In the genomic region with DNA sequence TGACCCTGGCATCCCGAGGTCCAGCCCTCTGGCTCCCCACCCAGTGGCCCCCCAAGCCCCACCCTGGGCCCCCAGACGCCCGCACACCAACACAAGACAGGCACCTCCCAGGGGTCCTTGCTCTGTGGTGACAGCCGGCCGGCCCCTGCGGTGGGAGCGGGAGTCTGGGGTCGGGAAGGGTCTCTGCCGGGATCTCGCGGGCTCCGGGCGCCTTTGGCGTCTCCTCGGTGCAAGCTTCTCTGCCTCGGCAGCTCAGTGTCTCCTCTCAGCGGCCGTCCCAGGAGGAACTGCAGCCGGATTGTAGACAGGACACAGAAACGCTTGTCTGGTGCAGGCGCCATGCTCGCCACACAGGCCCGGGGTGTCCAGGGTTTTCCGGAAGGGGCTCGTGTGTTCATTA, we compare ENCODE assay signal across 1 cellular context.
TF ChIP-seq lines count a peak whose summit lies in the region.

No MANE protein-coding gene starts in this region.

TF ChIP-seq in H1, 55 proteins besides CTCF, POLR2A, EP300 and RAD21 (continued from another document):
- TF ChIP-seq ATF2 (IDR thresholded peaks at IDR 0.05; ENCODE audit: low read length) (no peak), KDM5A (IDR thresholded peaks at IDR 0.05; ENCODE audit: low read length) (no peak)
